Comparison of ENCODE assay signal across 20 cellular contexts in genomic region chr9:30078195-30078594, GRCh38.
DNase-seq lines count a peak whose midpoint lies in the region; ATAC-seq lines count a peak whose summit lies in the region.
"Had no signal": no experiment of that assay in that cellular context is flagged by ENCODE, and none has a peak within 500 bp of the region (broad histone marks: within the 10 kb centered on the region; RNA-seq: fewer than 3 reads in every experiment).

No MANE protein-coding gene starts in this region.

- H3K9me3 Mint-ChIP-seq in activated CD4-positive, alpha-beta T cell treated with anti-CD3 and anti-CD28 coated beads, Interleukin-2, amount 10 ng/mL, durations not matched to agents 24 days and 14 days, result peaks cover 15% of the 10 kb centered on the region
- H3K9me3 Mint-ChIP-seq in stimulated activated naive CD8-positive, alpha-beta T cell treated with anti-CD3 and anti-CD28 coated beads, Interleukin-15, amount 100 ng/mL, for 72 hours, result peaks cover 26 to 41% of the 10 kb centered on the region in 2 donors
- H3K9me3 Mint-ChIP-seq in stimulated activated memory B cell treated with anti-CD40 and anti-IgM and Interleukin-4, amounts not matched to agents 10 μg/mL and 1 μg/mL and 100 μg/mL, for 72 hours, result peaks cover 3% of the 10 kb centered on the region
- H3K9me3 Mint-ChIP-seq: type B pancreatic cell had no signal

- no peak for DNase-seq in activated CD4-positive, alpha-beta T cell treated with anti-CD3 and anti-CD28 coated beads, Interleukin-2, amount 10 ng/mL, durations not matched to agents 24 days and 14 days
- no peak for DNase-seq in activated CD4-positive, alpha-beta T cell treated with anti-CD3 and anti-CD28 coated beads for 48 hours
- DNase-seq in RPMI8226 (peak; percentile 35), Ammon's horn (ENCODE audit: low spot score) (no peak), caudate nucleus (lab: John Stamatoyannopoulos, UW) (no peak)
- no peak for DNase-seq in stimulated activated naive CD8-positive, alpha-beta T cell treated with anti-CD3 and anti-CD28 coated beads, Interleukin-15, amount 100 ng/mL, for 72 hours
- DNase-seq: activated CD4-positive, alpha-beta T cell treated with anti-CD3 and anti-CD28 coated beads for 4 hours; foreskin fibroblast; mucosa of descending colon; NCI-H1417; NCI-H524 treated with DMSO at 0.1 percent for 48 hours; small intestine; stimulated activated CD4-positive, alpha-beta T cell treated with anti-CD3 and anti-CD28 coated beads, Interleukin-4, amount 100 ng/mL, for 1 hour; SW 1271 had no signal

- peak overlapping the region; percentile 61 for H3K27ac Mint-ChIP-seq in activated CD4-positive, alpha-beta T cell treated with anti-CD3 and anti-CD28 coated beads, Interleukin-2, amount 10 ng/mL, durations not matched to agents 24 days and 14 days
- peak overlapping the region in 1 of 2 donors; percentile 40 for H3K27ac Mint-ChIP-seq in stimulated activated naive CD8-positive, alpha-beta T cell treated with anti-CD3 and anti-CD28 coated beads, Interleukin-15, amount 100 ng/mL, for 72 hours
- no peak overlapping the region for H3K27ac Mint-ChIP-seq in stimulated activated memory B cell treated with anti-CD40 and anti-IgM and Interleukin-4, amounts not matched to agents 10 μg/mL and 1 μg/mL and 100 μg/mL, for 72 hours
- H3K27ac Mint-ChIP-seq: type B pancreatic cell had no signal

- H3K36me3 Mint-ChIP-seq in activated CD4-positive, alpha-beta T cell treated with anti-CD3 and anti-CD28 coated beads, Interleukin-2, amount 10 ng/mL, durations not matched to agents 24 days and 14 days (ENCODE audit: low read depth), result no peaks in the 10 kb centered on the region
- H3K36me3 Mint-ChIP-seq in stimulated activated memory B cell treated with anti-CD40 and anti-IgM and Interleukin-4, amounts not matched to agents 10 μg/mL and 1 μg/mL and 100 μg/mL, for 72 hours, result no peaks in the 10 kb centered on the region
- H3K36me3 Mint-ChIP-seq: type B pancreatic cell had no signal

- peaks cover 18% of the 10 kb centered on the region for H3K4me1 Mint-ChIP-seq in activated CD4-positive, alpha-beta T cell treated with anti-CD3 and anti-CD28 coated beads, Interleukin-2, amount 10 ng/mL, durations not matched to agents 24 days and 14 days
- H3K4me1 Mint-ChIP-seq in stimulated activated naive CD8-positive, alpha-beta T cell treated with anti-CD3 and anti-CD28 coated beads, Interleukin-15, amount 100 ng/mL, for 72 hours, result peaks cover 29% of the 10 kb centered on the region
- H3K4me1 Mint-ChIP-seq in stimulated activated memory B cell treated with anti-CD40 and anti-IgM and Interleukin-4, amounts not matched to agents 10 μg/mL and 1 μg/mL and 100 μg/mL, for 72 hours, result no peaks in the 10 kb centered on the region

- no peaks in the 10 kb centered on the region for H3K27me3 Mint-ChIP-seq in activated CD4-positive, alpha-beta T cell treated with anti-CD3 and anti-CD28 coated beads, Interleukin-2, amount 10 ng/mL, durations not matched to agents 24 days and 14 days
- no peaks in the 10 kb centered on the region for H3K27me3 Mint-ChIP-seq in stimulated activated naive CD8-positive, alpha-beta T cell treated with anti-CD3 and anti-CD28 coated beads, Interleukin-15, amount 100 ng/mL, for 72 hours
- no peaks in the 10 kb centered on the region for H3K27me3 Mint-ChIP-seq in stimulated activated memory B cell treated with anti-CD40 and anti-IgM and Interleukin-4, amounts not matched to agents 10 μg/mL and 1 μg/mL and 100 μg/mL, for 72 hours
- H3K27me3 Mint-ChIP-seq: type B pancreatic cell had no signal

- peak; percentile 40 for ATAC-seq in HG02763 (IDR thresholded peaks at IDR 0.05; ENCODE audit: unreplicated experiment)
- peak; percentile 58 for ATAC-seq in stimulated activated naive CD8-positive, alpha-beta T cell treated with anti-CD3 and anti-CD28 coated beads, Interleukin-15, amount 100 ng/mL, for 72 hours
- no peak for ATAC-seq in stimulated activated memory B cell treated with anti-CD40 and anti-IgM and Interleukin-4, amounts not matched to agents 10 μg/mL and 1 μg/mL and 100 μg/mL, for 72 hours
- ATAC-seq: HepG2, mucosa of descending colon had no signal

- intact Hi-C loops in activated CD4-positive, alpha-beta T cell treated with anti-CD3 and anti-CD28 coated beads, Interleukin-2, amount 10 ng/mL, durations not matched to agents 24 days and 14 days (cut with micrococcal nuclease), result loop anchor here (10.0 kb wide), 1 partner anchor 63 kb away; no protein-coding TSS in a partner anchor

- H3K27ac ChIP-seq in caudate nucleus (ENCODE audit: low read depth, low read length), result no peak overlapping the region
- H3K27ac ChIP-seq: 22Rv1, hepatocyte had no signal

- no peak overlapping the region for H3K4me3 Mint-ChIP-seq in activated CD4-positive, alpha-beta T cell treated with anti-CD3 and anti-CD28 coated beads, Interleukin-2, amount 10 ng/mL, durations not matched to agents 24 days and 14 days
- no peak overlapping the region for H3K4me3 Mint-ChIP-seq in stimulated activated naive CD8-positive, alpha-beta T cell treated with anti-CD3 and anti-CD28 coated beads, Interleukin-15, amount 100 ng/mL, for 72 hours
- H3K4me3 Mint-ChIP-seq in stimulated activated memory B cell treated with anti-CD40 and anti-IgM and Interleukin-4, amounts not matched to agents 10 μg/mL and 1 μg/mL and 100 μg/mL, for 72 hours, result no peak overlapping the region
- H3K4me3 Mint-ChIP-seq: type B pancreatic cell had no signal
